In the genomic region with DNA sequence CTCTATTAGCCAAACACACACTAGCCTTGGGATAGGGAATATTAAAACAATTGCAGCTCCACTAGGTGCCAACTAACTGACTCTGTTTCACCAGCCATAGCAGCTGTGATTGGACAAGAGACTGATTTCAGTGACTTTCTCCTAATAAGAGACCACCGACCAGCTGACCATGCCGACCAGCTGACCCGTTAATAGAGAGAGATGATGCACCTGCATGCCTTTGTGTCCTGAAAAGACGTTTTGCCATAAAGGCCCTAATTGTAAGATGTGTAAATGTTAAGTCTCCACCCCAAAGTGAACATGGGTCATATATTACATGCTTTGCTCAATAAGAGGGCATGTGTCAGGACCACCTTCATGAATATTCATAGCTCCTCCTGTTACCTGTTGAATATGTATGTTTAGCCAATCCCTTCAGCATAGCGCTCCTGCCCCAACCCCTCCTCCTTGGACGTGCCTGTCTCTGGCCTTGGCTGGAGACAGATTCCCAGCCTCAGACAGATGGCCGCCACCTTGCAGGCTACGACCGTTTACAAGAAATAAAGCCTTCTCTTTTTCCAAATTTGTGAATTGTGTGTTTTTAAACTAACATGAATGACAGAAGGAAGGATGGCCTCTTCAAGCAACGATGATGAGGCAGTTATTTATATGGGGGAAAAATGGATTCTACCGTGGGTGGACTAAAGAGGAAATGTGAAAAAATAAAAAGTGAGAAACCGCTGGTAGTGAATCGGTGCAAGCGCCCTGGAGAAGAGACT, we compare ENCODE assay signal across 1 cellular context.
TF ChIP-seq lines count a peak whose summit lies in the region.

No MANE protein-coding gene starts in this region.

TF ChIP-seq in K562, 482 proteins besides CTCF, POLR2A, EP300 and RAD21 (continued from another document):
- peak; percentile 64; the same call in 1 of the 2 replicates for TF ChIP-seq ZNF316 (IDR thresholded peaks at IDR 0.05)
- TF ChIP-seq, protein P1, sequence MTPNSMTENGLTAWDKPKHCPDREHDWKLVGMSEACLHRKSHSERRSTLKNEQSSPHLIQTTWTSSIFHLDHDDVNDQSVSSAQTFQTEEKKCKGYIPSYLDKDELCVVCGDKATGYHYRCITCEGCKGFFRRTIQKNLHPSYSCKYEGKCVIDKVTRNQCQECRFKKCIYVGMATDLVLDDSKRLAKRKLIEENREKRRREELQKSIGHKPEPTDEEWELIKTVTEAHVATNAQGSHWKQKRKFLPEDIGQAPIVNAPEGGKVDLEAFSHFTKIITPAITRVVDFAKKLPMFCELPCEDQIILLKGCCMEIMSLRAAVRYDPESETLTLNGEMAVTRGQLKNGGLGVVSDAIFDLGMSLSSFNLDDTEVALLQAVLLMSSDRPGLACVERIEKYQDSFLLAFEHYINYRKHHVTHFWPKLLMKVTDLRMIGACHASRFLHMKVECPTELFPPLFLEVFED (CRISPR knock-in tag; conservative IDR thresholded peaks at IDR 0.05): no peak
- TF ChIP-seq KLF13 (tag; IDR thresholded peaks at IDR 0.05; ENCODE audit: borderline replicate concordance, low read depth): no peak
- TF ChIP-seq, protein P2, sequence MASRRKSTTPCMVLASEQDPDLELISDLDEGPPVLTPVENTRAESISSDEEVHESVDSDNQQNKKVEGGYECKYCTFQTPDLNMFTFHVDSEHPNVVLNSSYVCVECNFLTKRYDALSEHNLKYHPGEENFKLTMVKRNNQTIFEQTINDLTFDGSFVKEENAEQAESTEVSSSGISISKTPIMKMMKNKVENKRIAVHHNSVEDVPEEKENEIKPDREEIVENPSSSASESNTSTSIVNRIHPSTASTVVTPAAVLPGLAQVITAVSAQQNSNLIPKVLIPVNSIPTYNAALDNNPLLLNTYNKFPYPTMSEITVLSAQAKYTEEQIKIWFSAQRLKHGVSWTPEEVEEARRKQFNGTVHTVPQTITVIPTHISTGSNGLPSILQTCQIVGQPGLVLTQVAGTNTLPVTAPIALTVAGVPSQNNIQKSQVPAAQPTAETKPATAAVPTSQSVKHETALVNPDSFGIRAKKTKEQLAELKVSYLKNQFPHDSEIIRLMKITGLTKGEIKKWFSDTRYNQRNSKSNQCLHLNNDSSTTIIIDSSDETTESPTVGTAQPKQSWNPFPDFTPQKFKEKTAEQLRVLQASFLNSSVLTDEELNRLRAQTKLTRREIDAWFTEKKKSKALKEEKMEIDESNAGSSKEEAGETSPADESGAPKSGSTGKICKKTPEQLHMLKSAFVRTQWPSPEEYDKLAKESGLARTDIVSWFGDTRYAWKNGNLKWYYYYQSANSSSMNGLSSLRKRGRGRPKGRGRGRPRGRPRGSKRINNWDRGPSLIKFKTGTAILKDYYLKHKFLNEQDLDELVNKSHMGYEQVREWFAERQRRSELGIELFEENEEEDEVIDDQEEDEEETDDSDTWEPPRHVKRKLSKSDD (conservative IDR thresholded peaks at IDR 0.05; ENCODE audit: low read length): no peak
- no peak for TF ChIP-seq DIDO1 (tag; IDR thresholded peaks at IDR 0.05; ENCODE audit: low read depth)
- TF ChIP-seq RFX1 (IDR thresholded peaks at IDR 0.05): no peak
- TF ChIP-seq, protein P3, sequence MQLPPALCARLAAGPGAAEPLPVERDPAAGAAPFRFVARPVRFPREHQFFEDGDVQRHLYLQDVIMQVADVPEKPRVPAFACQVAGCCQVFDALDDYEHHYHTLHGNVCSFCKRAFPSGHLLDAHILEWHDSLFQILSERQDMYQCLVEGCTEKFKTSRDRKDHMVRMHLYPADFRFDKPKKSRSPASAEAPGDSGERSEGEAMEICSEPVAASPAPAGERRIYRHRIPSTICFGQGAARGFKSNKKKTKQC (CRISPR knock-in tag; IDR thresholded peaks at IDR 0.05): no peak
- peak; percentile 55 for TF ChIP-seq NFE2 (IDR thresholded peaks at IDR 0.05; ENCODE audit: low read depth)
- TF ChIP-seq, protein P4, sequence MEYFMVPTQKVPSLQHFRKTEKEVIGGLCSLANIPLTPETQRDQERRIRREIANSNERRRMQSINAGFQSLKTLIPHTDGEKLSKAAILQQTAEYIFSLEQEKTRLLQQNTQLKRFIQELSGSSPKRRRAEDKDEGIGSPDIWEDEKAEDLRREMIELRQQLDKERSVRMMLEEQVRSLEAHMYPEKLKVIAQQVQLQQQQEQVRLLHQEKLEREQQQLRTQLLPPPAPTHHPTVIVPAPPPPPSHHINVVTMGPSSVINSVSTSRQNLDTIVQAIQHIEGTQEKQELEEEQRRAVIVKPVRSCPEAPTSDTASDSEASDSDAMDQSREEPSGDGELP (CRISPR knock-in tag; IDR thresholded peaks at IDR 0.05; ENCODE audit: borderline replicate concordance): peak; percentile 59; the same call in 1 of the 2 replicates
- no peak for TF ChIP-seq CBX3 (IDR thresholded peaks at IDR 0.05; ENCODE audit: borderline replicate concordance in 1 of 2, low read length in 2 of 2)
- TF ChIP-seq MED1 (CRISPR knock-in tag; IDR thresholded peaks at IDR 0.05; ENCODE audit: borderline replicate concordance): no peak
- TF ChIP-seq, protein P5, sequence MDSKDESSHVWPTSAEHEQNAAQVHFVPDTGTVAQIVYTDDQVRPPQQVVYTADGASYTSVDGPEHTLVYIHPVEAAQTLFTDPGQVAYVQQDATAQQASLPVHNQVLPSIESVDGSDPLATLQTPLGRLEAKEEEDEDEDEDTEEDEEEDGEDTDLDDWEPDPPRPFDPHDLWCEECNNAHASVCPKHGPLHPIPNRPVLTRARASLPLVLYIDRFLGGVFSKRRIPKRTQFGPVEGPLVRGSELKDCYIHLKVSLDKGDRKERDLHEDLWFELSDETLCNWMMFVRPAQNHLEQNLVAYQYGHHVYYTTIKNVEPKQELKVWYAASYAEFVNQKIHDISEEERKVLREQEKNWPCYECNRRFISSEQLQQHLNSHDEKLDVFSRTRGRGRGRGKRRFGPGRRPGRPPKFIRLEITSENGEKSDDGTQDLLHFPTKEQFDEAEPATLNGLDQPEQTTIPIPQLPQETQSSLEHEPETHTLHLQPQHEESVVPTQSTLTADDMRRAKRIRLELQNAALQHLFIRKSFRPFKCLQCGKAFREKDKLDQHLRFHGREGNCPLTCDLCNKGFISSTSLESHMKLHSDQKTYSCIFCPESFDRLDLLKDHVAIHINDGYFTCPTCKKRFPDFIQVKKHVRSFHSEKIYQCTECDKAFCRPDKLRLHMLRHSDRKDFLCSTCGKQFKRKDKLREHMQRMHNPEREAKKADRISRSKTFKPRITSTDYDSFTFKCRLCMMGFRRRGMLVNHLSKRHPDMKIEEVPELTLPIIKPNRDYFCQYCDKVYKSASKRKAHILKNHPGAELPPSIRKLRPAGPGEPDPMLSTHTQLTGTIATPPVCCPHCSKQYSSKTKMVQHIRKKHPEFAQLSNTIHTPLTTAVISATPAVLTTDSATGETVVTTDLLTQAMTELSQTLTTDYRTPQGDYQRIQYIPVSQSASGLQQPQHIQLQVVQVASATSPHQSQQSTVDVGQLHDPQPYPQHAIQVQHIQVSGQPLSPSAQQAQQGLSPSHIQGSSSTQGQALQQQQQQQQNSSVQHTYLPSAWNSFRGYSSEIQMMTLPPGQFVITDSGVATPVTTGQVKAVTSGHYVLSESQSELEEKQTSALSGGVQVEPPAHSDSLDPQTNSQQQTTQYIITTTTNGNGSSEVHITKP (IDR thresholded peaks at IDR 0.05; ENCODE audit: partially characterized antibody): peak; percentile 23
- TF ChIP-seq NR3C1 (CRISPR knock-in tag; IDR thresholded peaks at IDR 0.05): no peak
- TF ChIP-seq PURB (CRISPR knock-in tag; IDR thresholded peaks at IDR 0.05; ENCODE audit: low read depth): no peak
- TF ChIP-seq, protein P6, sequence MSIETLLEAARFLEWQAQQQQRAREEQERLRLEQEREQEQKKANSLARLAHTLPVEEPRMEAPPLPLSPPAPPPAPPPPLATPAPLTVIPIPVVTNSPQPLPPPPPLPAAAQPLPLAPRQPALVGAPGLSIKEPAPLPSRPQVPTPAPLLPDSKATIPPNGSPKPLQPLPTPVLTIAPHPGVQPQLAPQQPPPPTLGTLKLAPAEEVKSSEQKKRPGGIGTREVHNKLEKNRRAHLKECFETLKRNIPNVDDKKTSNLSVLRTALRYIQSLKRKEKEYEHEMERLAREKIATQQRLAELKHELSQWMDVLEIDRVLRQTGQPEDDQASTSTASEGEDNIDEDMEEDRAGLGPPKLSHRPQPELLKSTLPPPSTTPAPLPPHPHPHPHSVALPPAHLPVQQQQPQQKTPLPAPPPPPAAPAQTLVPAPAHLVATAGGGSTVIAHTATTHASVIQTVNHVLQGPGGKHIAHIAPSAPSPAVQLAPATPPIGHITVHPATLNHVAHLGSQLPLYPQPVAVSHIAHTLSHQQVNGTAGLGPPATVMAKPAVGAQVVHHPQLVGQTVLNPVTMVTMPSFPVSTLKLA (conservative IDR thresholded peaks at IDR 0.05): 0 out of 4 replicates have a peak, but pooled peaks of 1 of the 2 experiments have one; percentile 11
- 0 out of 2 replicates have a peak, but pooled peaks have one; percentile 34 for TF ChIP-seq CEBPB (tag; IDR thresholded peaks at IDR 0.05)
- no peak for TF ChIP-seq ZNF778 (CRISPR knock-in tag; IDR thresholded peaks at IDR 0.05)
- TF ChIP-seq, protein P7, sequence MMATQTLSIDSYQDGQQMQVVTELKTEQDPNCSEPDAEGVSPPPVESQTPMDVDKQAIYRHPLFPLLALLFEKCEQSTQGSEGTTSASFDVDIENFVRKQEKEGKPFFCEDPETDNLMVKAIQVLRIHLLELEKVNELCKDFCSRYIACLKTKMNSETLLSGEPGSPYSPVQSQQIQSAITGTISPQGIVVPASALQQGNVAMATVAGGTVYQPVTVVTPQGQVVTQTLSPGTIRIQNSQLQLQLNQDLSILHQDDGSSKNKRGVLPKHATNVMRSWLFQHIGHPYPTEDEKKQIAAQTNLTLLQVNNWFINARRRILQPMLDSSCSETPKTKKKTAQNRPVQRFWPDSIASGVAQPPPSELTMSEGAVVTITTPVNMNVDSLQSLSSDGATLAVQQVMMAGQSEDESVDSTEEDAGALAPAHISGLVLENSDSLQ (IDR thresholded peaks at IDR 0.05): peak; percentile 76
- no peak for TF ChIP-seq KLF6 (CRISPR knock-in tag; IDR thresholded peaks at IDR 0.05; ENCODE audit: borderline replicate concordance)
- TF ChIP-seq, protein P8, sequence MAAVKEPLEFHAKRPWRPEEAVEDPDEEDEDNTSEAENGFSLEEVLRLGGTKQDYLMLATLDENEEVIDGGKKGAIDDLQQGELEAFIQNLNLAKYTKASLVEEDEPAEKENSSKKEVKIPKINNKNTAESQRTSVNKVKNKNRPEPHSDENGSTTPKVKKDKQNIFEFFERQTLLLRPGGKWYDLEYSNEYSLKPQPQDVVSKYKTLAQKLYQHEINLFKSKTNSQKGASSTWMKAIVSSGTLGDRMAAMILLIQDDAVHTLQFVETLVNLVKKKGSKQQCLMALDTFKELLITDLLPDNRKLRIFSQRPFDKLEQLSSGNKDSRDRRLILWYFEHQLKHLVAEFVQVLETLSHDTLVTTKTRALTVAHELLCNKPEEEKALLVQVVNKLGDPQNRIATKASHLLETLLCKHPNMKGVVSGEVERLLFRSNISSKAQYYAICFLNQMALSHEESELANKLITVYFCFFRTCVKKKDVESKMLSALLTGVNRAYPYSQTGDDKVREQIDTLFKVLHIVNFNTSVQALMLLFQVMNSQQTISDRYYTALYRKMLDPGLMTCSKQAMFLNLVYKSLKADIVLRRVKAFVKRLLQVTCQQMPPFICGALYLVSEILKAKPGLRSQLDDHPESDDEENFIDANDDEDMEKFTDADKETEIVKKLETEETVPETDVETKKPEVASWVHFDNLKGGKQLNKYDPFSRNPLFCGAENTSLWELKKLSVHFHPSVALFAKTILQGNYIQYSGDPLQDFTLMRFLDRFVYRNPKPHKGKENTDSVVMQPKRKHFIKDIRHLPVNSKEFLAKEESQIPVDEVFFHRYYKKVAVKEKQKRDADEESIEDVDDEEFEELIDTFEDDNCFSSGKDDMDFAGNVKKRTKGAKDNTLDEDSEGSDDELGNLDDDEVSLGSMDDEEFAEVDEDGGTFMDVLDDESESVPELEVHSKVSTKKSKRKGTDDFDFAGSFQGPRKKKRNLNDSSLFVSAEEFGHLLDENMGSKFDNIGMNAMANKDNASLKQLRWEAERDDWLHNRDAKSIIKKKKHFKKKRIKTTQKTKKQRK (IDR thresholded peaks at IDR 0.05; ENCODE audit: borderline replicate concordance, low read depth, low read length): peak; percentile 47; the same call in 1 of the 2 replicates
- no peak for TF ChIP-seq SMARCA4 (IDR thresholded peaks at IDR 0.05)
- TF ChIP-seq MXI1 (IDR thresholded peaks at IDR 0.05; ENCODE audit: low read depth, low read length): no peak
- no peak for TF ChIP-seq ERF (CRISPR knock-in tag; IDR thresholded peaks at IDR 0.05)
- peak; percentile 6 for TF ChIP-seq SAP30 (IDR thresholded peaks at IDR 0.05; ENCODE audit: borderline replicate concordance, insufficient read depth, low read depth, low read length, poor library complexity, severe bottlenecking)
- TF ChIP-seq MAFG (tag; conservative IDR thresholded peaks at IDR 0.05): peak; percentile 54
- no peak for TF ChIP-seq NR4A1 (CRISPR knock-in tag; IDR thresholded peaks at IDR 0.05)
- no peak for TF ChIP-seq NR4A1 (tag; IDR thresholded peaks at IDR 0.05)
- TF ChIP-seq BHLHE40 (IDR thresholded peaks at IDR 0.05; ENCODE audit: low read length): 0 out of 2 replicates have a peak, but pooled peaks have one; percentile 10
- 0 out of 2 replicates have a peak, but pooled peaks have one; percentile 6 for TF ChIP-seq MAFK (IDR thresholded peaks at IDR 0.05; ENCODE audit: low read length)
